Comparison of ENCODE assay signal across 3 cellular contexts in genomic region chr22:45975266-45976161, GRCh38.
TF ChIP-seq lines count a peak whose summit lies in the region.

No MANE protein-coding gene starts in this region.

TF ChIP-seq in A549, 52 proteins besides CTCF, POLR2A, EP300 and RAD21:
- TF ChIP-seq, protein P1, sequence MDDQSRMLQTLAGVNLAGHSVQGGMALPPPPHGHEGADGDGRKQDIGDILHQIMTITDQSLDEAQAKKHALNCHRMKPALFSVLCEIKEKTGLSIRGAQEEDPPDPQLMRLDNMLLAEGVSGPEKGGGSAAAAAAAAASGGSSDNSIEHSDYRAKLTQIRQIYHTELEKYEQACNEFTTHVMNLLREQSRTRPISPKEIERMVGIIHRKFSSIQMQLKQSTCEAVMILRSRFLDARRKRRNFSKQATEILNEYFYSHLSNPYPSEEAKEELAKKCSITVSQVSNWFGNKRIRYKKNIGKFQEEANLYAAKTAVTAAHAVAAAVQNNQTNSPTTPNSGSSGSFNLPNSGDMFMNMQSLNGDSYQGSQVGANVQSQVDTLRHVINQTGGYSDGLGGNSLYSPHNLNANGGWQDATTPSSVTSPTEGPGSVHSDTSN (IDR thresholded peaks at IDR 0.05), result no peak
- 0 out of 2 replicates have a peak, but pooled peaks have one; percentile 28 for TF ChIP-seq MAX (IDR thresholded peaks at IDR 0.05)
- TF ChIP-seq, protein P2, sequence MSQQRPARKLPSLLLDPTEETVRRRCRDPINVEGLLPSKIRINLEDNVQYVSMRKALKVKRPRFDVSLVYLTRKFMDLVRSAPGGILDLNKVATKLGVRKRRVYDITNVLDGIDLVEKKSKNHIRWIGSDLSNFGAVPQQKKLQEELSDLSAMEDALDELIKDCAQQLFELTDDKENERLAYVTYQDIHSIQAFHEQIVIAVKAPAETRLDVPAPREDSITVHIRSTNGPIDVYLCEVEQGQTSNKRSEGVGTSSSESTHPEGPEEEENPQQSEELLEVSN (IDR thresholded peaks at IDR 0.05; ENCODE audit: borderline replicate concordance, low read depth), result no peak

TF ChIP-seq in HEK293, 187 proteins besides CTCF, POLR2A, EP300 and RAD21 (continued from another document):
- TF ChIP-seq PATZ1 (tag by site-specific recombination; IDR thresholded peaks at IDR 0.05) (0 out of 2 replicates have a peak, but pooled peaks have one; percentile 20), KLF1 (tag by site-specific recombination; IDR thresholded peaks at IDR 0.05) (peak; percentile 43; the same call in 1 of the 2 replicates), ZBTB8A (tag by site-specific recombination; IDR thresholded peaks at IDR 0.05) (0 out of 2 replicates have a peak, but pooled peaks have one; percentile 23), ZNF433 (tag by site-specific recombination; IDR thresholded peaks at IDR 0.05; ENCODE audit: low read depth) (no peak), PRDM10 (tag by site-specific recombination; IDR thresholded peaks at IDR 0.05) (0 out of 2 replicates have a peak, but pooled peaks have one; percentile 36), ZNF580 (tag by site-specific recombination; IDR thresholded peaks at IDR 0.05) (no peak), EGR2 (tag by site-specific recombination; IDR thresholded peaks at IDR 0.05; ENCODE audit: low read depth) (peak; percentile 76)

TF ChIP-seq in K562, 482 proteins besides CTCF, POLR2A, EP300 and RAD21 (continued from another document):
- TF ChIP-seq ZBTB33 (CRISPR knock-in tag; IDR thresholded peaks at IDR 0.05), result no peak
TF ChIP-seq in K562: peak in this region for 1.
